28 cellular contexts compared by ENCODE assay signal in the genomic region with DNA sequence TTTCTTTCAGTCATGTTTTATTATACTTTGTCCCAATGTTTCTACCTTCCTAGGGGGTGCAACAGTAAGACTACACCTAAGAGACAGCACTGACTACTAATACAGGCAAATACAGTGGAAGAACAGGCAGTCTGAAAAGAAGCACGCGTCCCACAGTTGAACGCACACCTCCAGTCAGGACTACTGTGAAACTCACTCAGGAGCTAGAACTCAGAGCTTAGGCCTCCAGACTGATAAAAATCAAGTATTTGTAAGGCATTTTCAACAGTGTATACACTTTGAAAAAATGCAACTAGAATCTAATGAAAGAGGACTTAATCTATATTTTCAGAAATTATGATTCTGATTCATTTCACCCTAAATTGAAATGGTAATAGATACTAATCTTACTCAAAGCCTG.
"Had no signal": no experiment of that assay in that cellular context is flagged by ENCODE, and none has a peak within 500 bp of the region (broad histone marks: within the 10 kb centered on the region; RNA-seq: fewer than 3 reads in every experiment).

No MANE protein-coding gene starts in this region.

- H3K9me3 ChIP-seq: ovary, psoas muscle, right lobe of liver, sigmoid colon, stomach, thoracic aorta, thyroid gland, tibial nerve, upper lobe of right lung, uterus had no signal

- H3K27ac Mint-ChIP-seq: natural killer cell treated with Interleukin-12 subunit alpha and Interleukin-12 subunit beta and Interleukin-15 and Interleukin-18, amount 100 ng/mL, for 72 hours; neural progenitor cell; progenitor cell of endocrine pancreas; stimulated activated naive B cell treated with anti-CD40 and anti-IgM and Interleukin-4, amounts not matched to agents 10 μg/mL and 1 μg/mL and 100 μg/mL, for 72 hours; stimulated activated naive CD8-positive, alpha-beta T cell treated with anti-CD3 and anti-CD28 coated beads, Interleukin-15, Interleukin-2, amounts not matched to agents 100 ng/mL and 50 ng/mL, for 24 hours; type B pancreatic cell had no signal

- DNase-seq: naive thymus-derived CD8-positive, alpha-beta T cell; nephron progenitor cell; occipital lobe; ovary; psoas muscle; right cardiac atrium; right lobe of liver; sigmoid colon; small intestine; stimulated activated CD4-positive, alpha-beta T cell treated with anti-CD3 and anti-CD28 coated beads, Interleukin-15, amount 100 ng/mL, for 24 hours; stimulated activated CD4-positive, alpha-beta T cell treated with anti-CD3 and anti-CD28 coated beads, Interleukin-2, amount 100 ng/mL, for 24 hours; stimulated activated CD4-positive, alpha-beta T cell treated with anti-CD3 and anti-CD28 coated beads, Interleukin-2, amount 100 ng/mL, for 48 hours; stimulated activated CD4-positive, alpha-beta T cell treated with anti-CD3 and anti-CD28 coated beads, Interleukin-4, amount 100 ng/mL, for 24 hours; stimulated activated naive B cell treated with anti-CD40 and anti-IgM and Interleukin-4, amounts not matched to agents 10 μg/mL and 1 μg/mL and 100 μg/mL, for 72 hours; stimulated activated naive CD4-positive, alpha-beta T cell treated with Interleukin-2 at 50 U/mL for 16 hours; stomach; upper lobe of right lung; uterus had no signal

- H3K27ac ChIP-seq: neural progenitor cell, ovary, parathyroid adenoma, psoas muscle, right lobe of liver, sigmoid colon, stomach, thoracic aorta, thyroid gland, tibial nerve, upper lobe of right lung, uterus had no signal

- H3K36me3 ChIP-seq: neural progenitor cell, ovary, thoracic aorta, uterus had no signal

- H3K4me2 ChIP-seq: neural progenitor cell had no signal

- H2AFZ ChIP-seq: neural progenitor cell, parathyroid adenoma had no signal

- H3K4me3 ChIP-seq: neural progenitor cell, ovary, psoas muscle, right lobe of liver, sigmoid colon, stomach, thoracic aorta, thyroid gland, tibial nerve, upper lobe of right lung, uterus had no signal

- H3K27me3 Mint-ChIP-seq: naive thymus-derived CD8-positive, alpha-beta T cell; natural killer cell treated with Interleukin-12 subunit alpha and Interleukin-12 subunit beta and Interleukin-15 and Interleukin-18, amount 100 ng/mL, for 72 hours; progenitor cell of endocrine pancreas; stimulated activated naive B cell treated with anti-CD40 and anti-IgM and Interleukin-4, amounts not matched to agents 10 μg/mL and 1 μg/mL and 100 μg/mL, for 72 hours; stimulated activated naive CD8-positive, alpha-beta T cell treated with anti-CD3 and anti-CD28 coated beads, Interleukin-15, Interleukin-2, amounts not matched to agents 100 ng/mL and 50 ng/mL, for 24 hours; type B pancreatic cell had no signal

- H3K4me3 Mint-ChIP-seq: naive thymus-derived CD8-positive, alpha-beta T cell; natural killer cell treated with Interleukin-12 subunit alpha and Interleukin-12 subunit beta and Interleukin-15 and Interleukin-18, amount 100 ng/mL, for 72 hours; nephron progenitor cell; neural progenitor cell; stimulated activated effector memory CD8-positive, alpha-beta T cell treated with anti-CD3 and anti-CD28 coated beads, Interleukin-12 subunit alpha, Interleukin-12 subunit beta, amount 100 ng/mL, for 72 hours; stimulated activated naive B cell treated with anti-CD40 and anti-IgM and Interleukin-4, amounts not matched to agents 10 μg/mL and 1 μg/mL and 100 μg/mL, for 72 hours; stimulated activated naive CD8-positive, alpha-beta T cell treated with anti-CD3 and anti-CD28 coated beads, Interleukin-15, Interleukin-2, amounts not matched to agents 100 ng/mL and 50 ng/mL, for 24 hours; type B pancreatic cell had no signal

- H3K27me3 ChIP-seq: neural progenitor cell, ovary, right lobe of liver, sigmoid colon, stomach, thyroid gland, tibial nerve, upper lobe of right lung, uterus had no signal

- H3K4me1 Mint-ChIP-seq: nephron progenitor cell, neural progenitor cell had no signal

- H3K4me1 ChIP-seq: neural progenitor cell, parathyroid adenoma, psoas muscle, right lobe of liver, sigmoid colon, thyroid gland, tibial nerve, upper lobe of right lung, uterus had no signal

- H3K9me3 Mint-ChIP-seq: natural killer cell treated with Interleukin-12 subunit alpha and Interleukin-12 subunit beta and Interleukin-15 and Interleukin-18, amount 100 ng/mL, for 72 hours; stimulated activated effector memory CD8-positive, alpha-beta T cell treated with anti-CD3 and anti-CD28 coated beads, Interleukin-12 subunit alpha, Interleukin-12 subunit beta, amount 100 ng/mL, for 72 hours had no signal

- H3K9ac ChIP-seq: neural progenitor cell, parathyroid adenoma had no signal

- ATAC-seq: naive thymus-derived CD8-positive, alpha-beta T cell; natural killer cell treated with Interleukin-12 subunit alpha and Interleukin-12 subunit beta and Interleukin-15 and Interleukin-18, amount 100 ng/mL, for 72 hours; psoas muscle; right lobe of liver; stimulated activated effector memory CD8-positive, alpha-beta T cell treated with anti-CD3 and anti-CD28 coated beads, Interleukin-12 subunit alpha, Interleukin-12 subunit beta, amount 100 ng/mL, for 72 hours; stimulated activated naive B cell treated with anti-CD40 and anti-IgM and Interleukin-4, amounts not matched to agents 10 μg/mL and 1 μg/mL and 100 μg/mL, for 72 hours; upper lobe of right lung had no signal
